ENCODE assay signal across 8 cellular contexts in the genomic region with DNA sequence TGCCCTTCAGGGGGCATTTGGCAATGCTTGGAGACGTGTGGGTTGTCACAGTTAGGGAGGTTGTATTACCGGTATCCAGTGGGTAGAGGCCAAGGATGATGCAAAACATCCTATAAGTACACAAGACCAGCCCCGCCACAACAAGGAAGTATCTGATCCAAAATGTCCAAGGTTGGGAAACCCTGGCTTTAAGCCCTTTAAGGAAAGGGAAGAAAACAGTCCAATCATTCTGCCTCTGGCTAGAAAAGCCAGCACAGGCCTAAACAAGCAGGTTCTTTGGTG. TPM values are rescaled to one million over a fixed set of nuclear protein-coding genes. Genes with fewer than 3 reads are reported as not detected.
DNase-seq lines count a peak whose midpoint lies in the region; ATAC-seq, FAIRE-seq and TF ChIP-seq lines count a peak whose summit lies in the region.

No MANE protein-coding gene starts in this region.

- no peaks in the 10 kb centered on the region for H3K9me1 ChIP-seq in K562 (ENCODE audit: control insufficient read depth, insufficient read depth, low read length)

- H3K9ac ChIP-seq in K562 (ENCODE audit: insufficient read depth in 1 of 2, low read depth in 2 of 2, low read length in 2 of 2): peak overlapping the region; percentile 71 to 92; a peak in 3 of 4 replicates
- H3K9ac ChIP-seq in liver (ENCODE audit: low read depth in 1 of 2, low read length in 2 of 2): peak overlapping the region; percentile 7 to 83

- H3K36me3 Mint-ChIP-seq in activated CD8-positive, alpha-beta memory T cell treated with anti-CD3 and anti-CD28 coated beads, Interleukin-2, amount 10 ng/mL, durations not matched to agents 7 days and 5 days: peaks cover 5% of the 10 kb centered on the region
- H3K36me3 Mint-ChIP-seq in chondrocyte (ENCODE audit: low read depth): no peaks in the 10 kb centered on the region

- POLR2A ChIA-PET in K562 (lab: Yijun Ruan, JAX): interaction anchor here (0.6 to 2.1 kb wide), 14 partner anchors 8 to 225 kb away, joined by 3 to 13 read pairs (median 4); no protein-coding TSS in a partner anchor

- no peak for FAIRE-seq in K562 (lab: Jason Lieb, UNC)
- no peak for FAIRE-seq in frontal cortex (lab: Jason Lieb, UNC)

- ATAC-seq in activated CD8-positive, alpha-beta memory T cell treated with anti-CD3 and anti-CD28 coated beads, Interleukin-2, amount 10 ng/mL, durations not matched to agents 7 days and 5 days: no peak
- ATAC-seq in K562: no peak

- H3K27ac ChIP-seq in K562 (ENCODE audit: extremely low read depth, low read depth, low read length) (peak overlapping the region; percentile 97), liver (ENCODE audit: low read depth in 1 of 2, low read length in 2 of 2) (peak overlapping the region; percentile 92 to 98)

- no peaks in the 10 kb centered on the region for H3K27me3 ChIP-seq in K562 (ENCODE audit: control insufficient read depth in 2 of 2, insufficient read depth in 2 of 2, low read length in 2 of 2)
- H3K27me3 ChIP-seq in liver (ENCODE audit: control insufficient read depth in 4 of 4, insufficient read depth in 4 of 4, low read length in 3 of 4): no peaks in the 10 kb centered on the region

- no peaks in the 10 kb centered on the region for H3K9me3 ChIP-seq in K562 (replicated peaks; ENCODE audit: control insufficient read depth, insufficient read depth, low read depth, low read length)
- no peaks in the 10 kb centered on the region for H3K9me3 ChIP-seq in liver (ENCODE audit: control insufficient read depth in 4 of 4, low read length in 3 of 4)

- peaks cover 63 to 66% of the 10 kb centered on the region in 2 experiments for H3K4me1 ChIP-seq in K562 (replicated peaks in 1 of 2; ENCODE audit: control insufficient read depth in 2 of 2, insufficient read depth in 2 of 2, low read length in 2 of 2)
- peaks cover 25 to 59% (median 40%) of the 10 kb centered on the region in 4 donors for H3K4me1 ChIP-seq in liver (ENCODE audit: control insufficient read depth in 4 of 4, insufficient read depth in 4 of 4, low read length in 3 of 4)

- intact Hi-C loops in K562 (cut with micrococcal nuclease): loop anchor here (2.0 kb wide), 2 partner anchors 29 to 247 kb away; no protein-coding TSS in a partner anchor

- in situ Hi-C loops in K562 (cut with MboI): no loop called here

- H3K27me3 Mint-ChIP-seq in activated CD8-positive, alpha-beta memory T cell treated with anti-CD3 and anti-CD28 coated beads, Interleukin-2, amount 10 ng/mL, durations not matched to agents 7 days and 5 days: no peaks in the 10 kb centered on the region
- H3K27me3 Mint-ChIP-seq in chondrocyte (ENCODE audit: low read depth): no peaks in the 10 kb centered on the region

- H3K4me2 ChIP-seq in K562 (ENCODE audit: insufficient read depth, low read length): peak overlapping the region; percentile 87

- no peaks in the 10 kb centered on the region for H3K9me3 Mint-ChIP-seq in activated CD8-positive, alpha-beta memory T cell treated with anti-CD3 and anti-CD28 coated beads, Interleukin-2, amount 10 ng/mL, durations not matched to agents 7 days and 5 days (ENCODE audit: low read depth)
- no peaks in the 10 kb centered on the region for H3K9me3 Mint-ChIP-seq in chondrocyte (ENCODE audit: low read depth)

- H2AFZ ChIP-seq in K562 (ENCODE audit: low read depth, low read length): no peak overlapping the region

- TF ChIP-seq POLR2A in K562 (conservative IDR thresholded peaks at IDR 0.05): no peak

- CTCF ChIA-PET in activated CD8-positive, alpha-beta memory T cell treated with anti-CD3 and anti-CD28 coated beads, Interleukin-2, amount 10 ng/mL, durations not matched to agents 7 days and 5 days (lab: Charles Lee): interaction anchor here (0.6 to 15.4 kb wide), 3 partner anchors 20 to 221 kb away, joined by 3 to 165 read pairs (median 6); no protein-coding TSS in a partner anchor
- CTCF ChIA-PET in K562 (lab: Yijun Ruan, JAX; ENCODE audit: low intra/inter-chr PET ratio): no interaction called here

- H4K20me1 ChIP-seq in K562 (replicated peaks; ENCODE audit: control insufficient read depth, insufficient read depth, low read length): no peaks in the 10 kb centered on the region

- TF ChIP-seq RAD21 in K562 (CRISPR knock-in tag; conservative IDR thresholded peaks at IDR 0.05 in 1 of 2, IDR thresholded peaks at IDR 0.05 in 1 of 2): no peak
- TF ChIP-seq RAD21 in liver (IDR thresholded peaks at IDR 0.05): no peak

- no TSS peak for BruUV-seq in K562 (replicated peaks; lab: Mats Ljungman, UMichigan)

- H3K4me3 ChIP-seq in K562: peak overlapping the region; percentile 4; the same call in 1 of the 2 replicates
- no peak overlapping the region for H3K4me3 ChIP-seq in liver (ENCODE audit: low read depth in 1 of 3, low read length in 3 of 3)

- TF ChIP-seq EP300 in K562 (IDR thresholded peaks at IDR 0.05; ENCODE audit: low read length): no peak

- H3K79me2 ChIP-seq in K562 (ENCODE audit: control insufficient read depth, insufficient read depth, low read length): peaks cover 68% of the 10 kb centered on the region

- TF ChIP-seq CTCF in K562 (IDR thresholded peaks at IDR 0.05 in 2 of 3, conservative IDR thresholded peaks at IDR 0.05 in 1 of 3; ENCODE audit: insufficient read depth in 2 of 3, low read depth in 1 of 3, low read length in 3 of 3) (no peak), liver (IDR thresholded peaks at IDR 0.05; ENCODE audit: low read depth, low read length, missing input control) (no peak), chondrocyte (IDR thresholded peaks at IDR 0.05) (no peak)

- H3K4me3 Mint-ChIP-seq in activated CD8-positive, alpha-beta memory T cell treated with anti-CD3 and anti-CD28 coated beads, Interleukin-2, amount 10 ng/mL, durations not matched to agents 7 days and 5 days: no peak overlapping the region
- H3K4me3 Mint-ChIP-seq in chondrocyte (ENCODE audit: unreplicated experiment): no peak overlapping the region

- peaks cover 35% of the 10 kb centered on the region for H3K4me1 Mint-ChIP-seq in activated CD8-positive, alpha-beta memory T cell treated with anti-CD3 and anti-CD28 coated beads, Interleukin-2, amount 10 ng/mL, durations not matched to agents 7 days and 5 days
- peaks cover 8% of the 10 kb centered on the region for H3K4me1 Mint-ChIP-seq in chondrocyte (ENCODE audit: low read depth)

- 0% methylated on average over 3 of the region's 3 CpGs for WGBS in K562 (ENCODE audit: insufficient coverage, low coverage, missing lambda C conversion rate)
- 4% methylated on average over 3 of the region's 3 CpGs for WGBS in liver

- H3K36me3 ChIP-seq in K562 (ENCODE audit: control insufficient read depth, insufficient read depth, low read length) (peaks cover 4% of the 10 kb centered on the region; the same call in 2 of the 3 replicates), liver (ENCODE audit: control insufficient read depth in 4 of 4, insufficient read depth in 3 of 4, low read depth in 1 of 4, low read length in 3 of 4) (no peaks in the 10 kb centered on the region)

- DNase-seq in activated CD8-positive, alpha-beta memory T cell treated with anti-CD3 and anti-CD28 coated beads, Interleukin-2, amount 10 ng/mL, durations not matched to agents 7 days and 5 days: no peak
- DNase-seq in activated CD8-positive, alpha-beta memory T cell treated with anti-CD3 and anti-CD28 coated beads, Interleukin-2, amount 50 U/mL, for 4 hours: no peak
- DNase-seq in K562 (ENCODE audit: extremely low read depth in 1 of 4, low spot score in 3 of 4) (no peak), ureter (ENCODE audit: low spot score) (peak; percentile 73), chondrocyte (ENCODE audit: low spot score) (no peak), frontal cortex (ENCODE audit: low spot score in 2 of 2) (no peak), islet precursor cell (no peak)

- H3K27ac Mint-ChIP-seq in activated CD8-positive, alpha-beta memory T cell treated with anti-CD3 and anti-CD28 coated beads, Interleukin-2, amount 10 ng/mL, durations not matched to agents 7 days and 5 days: peak overlapping the region; percentile 26
- H3K27ac Mint-ChIP-seq in chondrocyte (ENCODE audit: unreplicated experiment): no peak overlapping the region

TF ChIP-seq in K562, 482 proteins besides CTCF, POLR2A, EP300 and RAD21 (continues in another document):
- TF ChIP-seq CEBPB (tag; IDR thresholded peaks at IDR 0.05) (peak; percentile 66), FOXJ3 (CRISPR knock-in tag; IDR thresholded peaks at IDR 0.05) (no peak), SP2 (IDR thresholded peaks at IDR 0.05; ENCODE audit: extremely low read depth, low read depth, low read length, poor library complexity, severe bottlenecking) (no peak)

TF ChIP-seq in liver, 16 proteins besides CTCF, POLR2A, EP300 and RAD21 (continues in another document):
- peak in 1 of 2 donors; percentile 57 for TF ChIP-seq JUND (IDR thresholded peaks at IDR 0.05)
- no peak for TF ChIP-seq GABPA (IDR thresholded peaks at IDR 0.05 in 1 of 2, conservative IDR thresholded peaks at IDR 0.05 in 1 of 2)
- TF ChIP-seq RXRA (IDR thresholded peaks at IDR 0.05): peak; percentile 3 to 51
- peak; percentile 46 for TF ChIP-seq YY1 (IDR thresholded peaks at IDR 0.05)

RNA-seq across cellular contexts. Expression of a gene that starts 3.6 kb away (rescaled TPM):
- total RNA-seq in activated CD8-positive, alpha-beta memory T cell treated with anti-CD3 and anti-CD28 coated beads, Interleukin-2, amount 10 ng/mL, durations not matched to agents 7 days and 5 days: 10 to 100 TPM; 39.4 to 45.2 TPM
- 399 and 515 TPM in 2 replicates for total RNA-seq in K562 (2011; cell fraction: chromatin; rRNA removed; ENCODE audit: low replicate concordance)
- total RNA-seq in K562 (2011; cell fraction: nucleolus; rRNA removed): 184 and 194 TPM in 2 replicates
- 232 and 241 TPM in 2 replicates for total RNA-seq in K562 (2011; cell fraction: nucleoplasm; rRNA removed)
- total RNA-seq in K562 (2014; rRNA removed) (51.8 and 62.6 TPM in 2 replicates), K562 (2014; rRNA removed; fragmentation: Illumina TruSeq; extraction: Trizol) (71.9 and 79.2 TPM in 2 replicates), K562 (2015; rRNA removed; fragmentation: Illumina TruSeq; extraction: Trizol) (65.3 and 67.3 TPM in 2 replicates), K562 (2021) (129 and 148 TPM in 2 replicates), liver (10 to 100 TPM in 1 of 2 donors, 1 to 10 TPM in 1; 9.3 to 23.5 TPM), ureter (113 TPM), chondrocyte (31.9 to 35.0 TPM (median 33.8 TPM) in 3 replicates), frontal cortex (36.7 TPM)
- polyA plus RNA-seq in K562 (2011; rRNA removed) (80.8 and 95.0 TPM in 2 replicates), K562 (2014; fragmentation: Illumina TruSeq; extraction: Trizol) (97.2 and 121 TPM in 2 replicates), K562 (2014; fragmentation: Nextera tagmentation; extraction: Ambion mirVana) (10 to 100 TPM; 31.8 to 58.0 TPM), K562 (2014; rRNA removed) (63.9 and 79.5 TPM in 2 replicates), liver (1 to 10 TPM; 3.3 to 4.4 TPM)
- 42.9 and 46.7 TPM in 2 replicates for polyA plus RNA-seq in K562 (2011; cell fraction: cytosol; rRNA removed)
- polyA plus RNA-seq in K562 (2011; cell fraction: nucleus; rRNA removed): 147 and 184 TPM in 2 replicates
- 48.4 and 62.9 TPM in 2 replicates for polyA plus RNA-seq in K562 (2012)
- 140 and 160 TPM in 2 replicates for polyA minus RNA-seq in K562 (2011; rRNA and poly(A)+ RNA removed)
- polyA minus RNA-seq in K562 (2011; cell fraction: cytosol; rRNA and poly(A)+ RNA removed): 71.6 and 73.2 TPM in 2 replicates
- polyA minus RNA-seq in K562 (2011; cell fraction: nucleus; rRNA and poly(A)+ RNA removed): 125 and 198 TPM in 2 replicates
